27 cellular contexts compared by ENCODE assay signal in the genomic region with DNA sequence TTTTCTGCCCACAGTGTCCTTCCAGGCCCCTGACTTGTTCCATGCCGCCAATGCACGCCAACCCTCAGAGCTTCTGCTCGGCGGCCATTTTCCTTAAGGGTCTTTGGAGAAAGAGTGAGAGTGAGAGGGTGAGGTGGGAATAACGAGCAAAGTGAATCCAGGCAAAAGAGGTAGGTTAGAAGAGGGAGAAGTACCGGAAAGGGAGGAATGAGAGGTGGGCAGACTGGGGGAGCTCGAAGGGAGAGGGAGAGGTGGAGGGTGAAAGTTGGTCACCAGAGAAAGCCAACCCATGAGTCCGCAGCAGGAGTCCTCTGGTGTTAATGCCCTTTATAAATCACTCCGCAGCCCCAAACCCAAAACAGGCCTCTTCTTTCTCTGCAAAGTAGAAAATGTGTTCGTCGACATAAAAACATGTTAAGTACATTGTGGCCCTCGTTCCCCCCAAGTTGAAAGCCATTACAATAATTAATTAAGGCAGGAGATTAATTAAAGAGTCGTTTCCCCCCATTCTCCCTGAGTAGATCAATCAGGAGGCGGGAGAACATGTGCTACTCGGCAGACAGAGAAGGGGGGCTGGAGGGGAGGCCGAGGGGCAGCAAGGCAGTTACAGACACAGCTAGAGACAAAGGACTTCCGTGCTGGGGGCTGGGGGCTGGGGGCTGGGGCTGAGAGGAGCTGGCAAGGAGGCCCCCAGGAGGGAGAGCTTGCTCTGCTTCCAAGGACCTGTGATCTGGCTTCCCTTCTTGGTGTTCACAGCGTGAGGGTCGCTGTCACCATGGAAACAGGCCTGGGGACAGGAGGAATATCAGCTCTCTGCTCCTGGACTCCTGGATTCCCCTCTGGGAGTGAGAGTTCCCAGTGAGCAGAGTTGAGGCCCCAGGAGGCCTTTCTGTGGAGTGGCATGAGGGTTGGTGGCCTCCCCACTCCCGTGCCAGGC. TPM values are rescaled to one million over a fixed set of nuclear protein-coding genes. Genes with fewer than 3 reads are reported as not detected.
DNase-seq lines count a peak whose midpoint lies in the region; ATAC-seq and TF ChIP-seq lines count a peak whose summit lies in the region.
"Had no signal": no experiment of that assay in that cellular context is flagged by ENCODE, and none has a peak within 500 bp of the region (broad histone marks: within the 10 kb centered on the region; RNA-seq: fewer than 3 reads in every experiment).

No MANE protein-coding gene starts in this region.

- no peak overlapping the region for H3K4me3 Mint-ChIP-seq in activated T-helper 2 cell treated with anti-CD3 and anti-CD28 coated beads, Interferon-gamma antibody, Interleukin-2, Interleukin-4, amounts not matched to agents 10 μg/mL and 5 μg/mL and 100 μg/mL, durations not matched to agents 14 hours and 24 hours and 36 hours (ENCODE audit: low read depth)
- no peak overlapping the region for H3K4me3 Mint-ChIP-seq in naive thymus-derived CD4-positive, alpha-beta T cell
- H3K4me3 Mint-ChIP-seq: activated T-helper 17 cell treated with anti-CD3 and anti-CD28 coated beads, Interleukin-2, amount 50 U/mL, for 72 hours; CD4-positive, alpha-beta T cell; effector memory CD8-positive, alpha-beta T cell had no signal

- DNase-seq in NCI-H2227 (lab: John Stamatoyannopoulos, UW; ENCODE audit: unreplicated experiment) (peak; percentile 39), NCI-H2227 treated with DMSO at 0.1 percent for 48 hours (lab: John Stamatoyannopoulos, UW) (no peak), SK-N-DZ (ENCODE audit: low spot score) (peak; percentile 66), iPS-NIHi7 (ENCODE audit: extremely low spot score) (peak; percentile 50), retina (peak; percentile 88), brain microvascular endothelial cell (no peak)
- DNase-seq in activated T-helper 2 cell treated with anti-CD3 and anti-CD28 coated beads, Interferon-gamma antibody, Interleukin-2, Interleukin-4, amounts not matched to agents 10 μg/mL and 5 μg/mL and 100 μg/mL, durations not matched to agents 14 hours and 24 hours and 36 hours (ENCODE audit: low spot score) = no peak
- no peak for DNase-seq in naive thymus-derived CD4-positive, alpha-beta T cell
- DNase-seq: activated CD4-positive, CD25-positive, alpha-beta regulatory T cell treated with anti-CD3 and anti-CD28 coated beads, Interleukin-2, amount 50 U/mL, for 72 hours; amniotic stem cell; CD4-positive, alpha-beta T cell; cerebellar nuclear complex; effector memory CD8-positive, alpha-beta T cell; EL; heart left ventricle; KBM-7; kidney glomerular epithelial cell; midbrain; MV-4-11; NCI-H526 treated with DMSO at 0.1 percent for 48 hours; PC-9; SJCRH30; stimulated activated naive CD4-positive, alpha-beta T cell treated with Interleukin-2 at 50 U/mL for 16 hours; T-helper 9 cell; trophoblast cell had no signal

- peaks cover 5% of the 10 kb centered on the region for H3K27me3 Mint-ChIP-seq in activated T-helper 2 cell treated with anti-CD3 and anti-CD28 coated beads, Interferon-gamma antibody, Interleukin-2, Interleukin-4, amounts not matched to agents 10 μg/mL and 5 μg/mL and 100 μg/mL, durations not matched to agents 14 hours and 24 hours and 36 hours (ENCODE audit: low read depth)
- peaks cover 0 to 8% (median 0%) of the 10 kb centered on the region in 5 donors for H3K27me3 Mint-ChIP-seq in naive thymus-derived CD4-positive, alpha-beta T cell

- no peaks in the 10 kb centered on the region for H3K36me3 ChIP-seq in brain microvascular endothelial cell (replicated peaks)
- H3K36me3 ChIP-seq in naive thymus-derived CD4-positive, alpha-beta T cell (ENCODE audit: control insufficient read depth in 2 of 3, insufficient read depth in 3 of 3, low read length in 3 of 3) = no peaks in the 10 kb centered on the region
- H3K36me3 ChIP-seq: heart left ventricle, right atrium auricular region, SJCRH30 had no signal

- no peaks in the 10 kb centered on the region for H3K9me3 ChIP-seq in naive thymus-derived CD4-positive, alpha-beta T cell (ENCODE audit: control insufficient read depth in 2 of 3, low read length in 3 of 3)
- H3K9me3 ChIP-seq: heart left ventricle, right atrium auricular region, SJCRH30 had no signal

- ATAC-seq in naive thymus-derived CD4-positive, alpha-beta T cell = no peak
- ATAC-seq: activated T-helper 17 cell treated with anti-CD3 and anti-CD28 coated beads, Interleukin-2, amount 50 U/mL, for 72 hours; effector memory CD8-positive, alpha-beta T cell had no signal

- no peak overlapping the region for H3K27ac Mint-ChIP-seq in activated T-helper 2 cell treated with anti-CD3 and anti-CD28 coated beads, Interferon-gamma antibody, Interleukin-2, Interleukin-4, amounts not matched to agents 10 μg/mL and 5 μg/mL and 100 μg/mL, durations not matched to agents 14 hours and 24 hours and 36 hours
- H3K27ac Mint-ChIP-seq in naive thymus-derived CD4-positive, alpha-beta T cell = no peak overlapping the region
- H3K27ac Mint-ChIP-seq: activated T-helper 17 cell treated with anti-CD3 and anti-CD28 coated beads, Interleukin-2, amount 50 U/mL, for 72 hours; CD4-positive, alpha-beta T cell; effector memory CD8-positive, alpha-beta T cell had no signal

- H3K36me3 Mint-ChIP-seq in activated T-helper 2 cell treated with anti-CD3 and anti-CD28 coated beads, Interferon-gamma antibody, Interleukin-2, Interleukin-4, amounts not matched to agents 10 μg/mL and 5 μg/mL and 100 μg/mL, durations not matched to agents 14 hours and 24 hours and 36 hours (ENCODE audit: low read depth) = no peaks in the 10 kb centered on the region
- no peaks in the 10 kb centered on the region for H3K36me3 Mint-ChIP-seq in naive thymus-derived CD4-positive, alpha-beta T cell

- H3K4me3 ChIP-seq in brain microvascular endothelial cell (ENCODE audit: low read depth, low read length) = no peak overlapping the region
- H3K4me3 ChIP-seq in naive thymus-derived CD4-positive, alpha-beta T cell (ENCODE audit: low read length) = no peak overlapping the region
- H3K4me3 ChIP-seq: heart left ventricle, PC-9, right atrium auricular region, SJCRH30 had no signal

- POLR2A ChIA-PET in naive thymus-derived CD4-positive, alpha-beta T cell (lab: Charles Lee) = no interaction called here

- peaks cover 4% of the 10 kb centered on the region for H3K4me1 Mint-ChIP-seq in activated T-helper 2 cell treated with anti-CD3 and anti-CD28 coated beads, Interferon-gamma antibody, Interleukin-2, Interleukin-4, amounts not matched to agents 10 μg/mL and 5 μg/mL and 100 μg/mL, durations not matched to agents 14 hours and 24 hours and 36 hours (ENCODE audit: low read depth)
- H3K4me1 Mint-ChIP-seq in naive thymus-derived CD4-positive, alpha-beta T cell = peaks cover 2 to 10% (median 5%) of the 10 kb centered on the region in 7 donors

- no peaks in the 10 kb centered on the region for H3K9me3 Mint-ChIP-seq in activated T-helper 2 cell treated with anti-CD3 and anti-CD28 coated beads, Interferon-gamma antibody, Interleukin-2, Interleukin-4, amounts not matched to agents 10 μg/mL and 5 μg/mL and 100 μg/mL, durations not matched to agents 14 hours and 24 hours and 36 hours
- H3K9me3 Mint-ChIP-seq in naive thymus-derived CD4-positive, alpha-beta T cell = peaks cover 0 to 3% (median 0%) of the 10 kb centered on the region in 11 donors
- H3K9me3 Mint-ChIP-seq: activated T-helper 17 cell treated with anti-CD3 and anti-CD28 coated beads, Interleukin-2, amount 50 U/mL, for 72 hours; CD4-positive, alpha-beta T cell; effector memory CD8-positive, alpha-beta T cell had no signal

- in situ Hi-C loops in brain microvascular endothelial cell (cut with HindIII; ENCODE audit: low pct_ligation_motif_present, low sequenced_read_pairs) = no loop called here

- peaks cover 3% of the 10 kb centered on the region for H3K27me3 ChIP-seq in brain microvascular endothelial cell (replicated peaks)
- no peaks in the 10 kb centered on the region for H3K27me3 ChIP-seq in naive thymus-derived CD4-positive, alpha-beta T cell (ENCODE audit: control insufficient read depth in 2 of 2, insufficient read depth in 2 of 2, low read length in 2 of 2)
- H3K27me3 ChIP-seq: right atrium auricular region, SJCRH30 had no signal

- peaks cover 0 to 4% of the 10 kb centered on the region in 2 donors for H3K4me1 ChIP-seq in naive thymus-derived CD4-positive, alpha-beta T cell (ENCODE audit: control insufficient read depth in 2 of 2, insufficient read depth in 2 of 2, low read length in 2 of 2)
- H3K4me1 ChIP-seq: heart left ventricle, right atrium auricular region, SJCRH30 had no signal

- H3K27ac ChIP-seq in brain microvascular endothelial cell = no peak overlapping the region
- H3K27ac ChIP-seq in naive thymus-derived CD4-positive, alpha-beta T cell (ENCODE audit: low read depth, low read length) = no peak overlapping the region
- H3K27ac ChIP-seq: heart left ventricle, PC-9, right atrium auricular region, SJCRH30 had no signal

- intact Hi-C loops in activated T-helper 2 cell treated with anti-CD3 and anti-CD28 coated beads, Interferon-gamma antibody, Interleukin-2, Interleukin-4, amounts not matched to agents 10 μg/mL and 5 μg/mL and 100 μg/mL, durations not matched to agents 14 hours and 24 hours and 36 hours (cut with micrococcal nuclease) = no loop called here
- intact Hi-C loops in naive thymus-derived CD4-positive, alpha-beta T cell (cut with micrococcal nuclease) = loop anchor here in 1 of 2 donors (2.0 kb wide), 1 partner anchor 155 kb away; the partner anchor contains the start of gene COL13A1

- no peak for TF ChIP-seq CTCF in brain microvascular endothelial cell (IDR thresholded peaks at IDR 0.05; ENCODE audit: low read depth, low read length, missing control alignments)

- CTCF ChIA-PET in naive thymus-derived CD4-positive, alpha-beta T cell (lab: Charles Lee) = no interaction called here

RNA-seq across cellular contexts. Expression of gene FAM241B, which starts 16.0 kb away (rescaled TPM):
- 10.6 and 12.4 TPM in 2 replicates for polyA plus RNA-seq in SK-N-DZ (2014; cell fraction: cytosol; rRNA removed)
- 13.8 and 30.4 TPM in 2 replicates for polyA plus RNA-seq in SK-N-DZ (2014; cell fraction: nucleus; rRNA removed)
- 9.3 and 12.1 TPM in 2 replicates for total RNA-seq in activated T-helper 2 cell treated with anti-CD3 and anti-CD28 coated beads, Interferon-gamma antibody, Interleukin-2, Interleukin-4, amounts not matched to agents 10 μg/mL and 5 μg/mL and 100 μg/mL, durations not matched to agents 14 hours and 24 hours and 36 hours
- total RNA-seq in naive thymus-derived CD4-positive, alpha-beta T cell = 10 to 100 TPM in 4 of 5 experiments, 1 to 10 TPM in 1; 8.6 to 13.9 (median 12.4) TPM
- polyA plus RNA-seq in naive thymus-derived CD4-positive, alpha-beta T cell = 10 to 100 TPM; 21.3 to 26.3 TPM

Comparison
In these comparisons a context has a peak if more than half of its experiments do, and no peak if none do; other contexts are left out.
1. DNase-seq: peak in NCI-H2227 (single experiment), SK-N-DZ (single experiment), iPS-NIHi7 (single experiment) and retina (single experiment); none in NCI-H2227 treated with DMSO at 0.1 percent for 48 hours (single experiment), brain microvascular endothelial cell (single experiment), activated T-helper 2 cell treated with anti-CD3 and anti-CD28 coated beads, Interferon-gamma antibody, Interleukin-2, Interleukin-4, amounts not matched to agents 10 μg/mL and 5 μg/mL and 100 μg/mL, durations not matched to agents 14 hours and 24 hours and 36 hours (single experiment) and naive thymus-derived CD4-positive, alpha-beta T cell (0 of 9).